8 cellular contexts compared by ENCODE assay signal in genomic region chr2:235669983-235670962, GRCh38.
DNase-seq lines count a peak whose midpoint lies in the region; ATAC-seq and TF ChIP-seq lines count a peak whose summit lies in the region.

No MANE protein-coding gene starts in this region.

- H3K27me3 ChIP-seq in mammary epithelial cell (ENCODE audit: insufficient read depth, low read length) (no peaks in the 10 kb centered on the region), skeletal muscle tissue (ENCODE audit: control insufficient read depth in 3 of 3, insufficient read depth in 3 of 3, low read length in 3 of 3) (peaks cover 0 to 6% (median 5%) of the 10 kb centered on the region in 3 donors)

- TF ChIP-seq CTCF in AG04449 (IDR thresholded peaks at IDR 0.05; ENCODE audit: insufficient read depth, low read length, missing control alignments) (peak; percentile 57), LNCAP (IDR thresholded peaks at IDR 0.05) (0 out of 2 replicates have a peak, but pooled peaks have one; percentile 20), mammary epithelial cell (conservative IDR thresholded peaks at IDR 0.05 in 1 of 2, IDR thresholded peaks at IDR 0.05 in 1 of 2; ENCODE audit: extremely low read depth in 1 of 2, insufficient read depth in 1 of 2, low read depth in 1 of 2, low read length in 2 of 2) (peak; percentile 23 to 48)

- no peak overlapping the region for H3K27ac ChIP-seq in mammary epithelial cell (ENCODE audit: insufficient read depth, low read depth, low read length)
- no peak overlapping the region for H3K27ac ChIP-seq in skeletal muscle tissue (ENCODE audit: low read depth, low read length)

- in situ Hi-C loops in mammary epithelial cell (cut with MboI; ENCODE audit: low sequenced_read_pairs in 2 of 2) = no loop called here

- H3K9me3 Mint-ChIP-seq in T-cell = no peaks in the 10 kb centered on the region

- dilution Hi-C loops in mammary epithelial cell (cut with HindIII; ENCODE audit: low sequenced_read_pairs) = no loop called here

- peak overlapping the region; percentile 55 for H3K4me3 ChIP-seq in AG04449 (ENCODE audit: low read depth, low read length)
- peak overlapping the region; percentile 16 to 58 (median 57) for H3K4me3 ChIP-seq in mammary epithelial cell (replicated peaks in 1 of 3; ENCODE audit: insufficient read depth in 1 of 3, low read depth in 2 of 3, low read length in 3 of 3)
- H3K4me3 ChIP-seq in skeletal muscle tissue (ENCODE audit: low read length in 3 of 3) = peak overlapping the region in 2 of 3 donors; percentile 65 to 74

- H3K27ac Mint-ChIP-seq in T-cell = no peak overlapping the region

- H3K36me3 ChIP-seq in mammary epithelial cell (ENCODE audit: insufficient read depth, low read length) (no peaks in the 10 kb centered on the region), skeletal muscle tissue (ENCODE audit: control insufficient read depth in 3 of 3, insufficient read depth in 3 of 3, low read length in 3 of 3) (no peaks in the 10 kb centered on the region)

- H3K9ac ChIP-seq in mammary epithelial cell (ENCODE audit: insufficient read depth, low read length) = peak overlapping the region; percentile 36
- peak overlapping the region in 1 of 3 donors; percentile 71 for H3K9ac ChIP-seq in skeletal muscle tissue (ENCODE audit: low read depth in 1 of 3, low read length in 3 of 3)

- no peak for ATAC-seq in T-cell (replicated peaks in 1 of 4)
- no peak for ATAC-seq in HG02588 (IDR thresholded peaks at IDR 0.05; ENCODE audit: unreplicated experiment)

- H2AFZ ChIP-seq in mammary epithelial cell (ENCODE audit: low read depth, low read length) = peak overlapping the region; percentile 53

- POLR2A ChIA-PET in AG04449 (lab: Yijun Ruan, JAX) = interaction anchor here (1.0 kb wide), 1 partner anchor 48 kb away, joined by 3 read pairs; no protein-coding TSS in a partner anchor
- POLR2A ChIA-PET in T-cell (lab: Charles Lee) = no interaction called here

- CTCF ChIA-PET in AG04449 (lab: Yijun Ruan, JAX) (interaction anchor here (0.7 to 9.9 kb wide), 6 partner anchors 35 to 92 kb away, joined by 3 to 106 read pairs (median 3); no protein-coding TSS in a partner anchor), mammary epithelial cell (lab: Charles Lee; ENCODE audit: low non-redundant PET) (no interaction called here), T-cell (lab: Charles Lee) (no interaction called here)

- peaks cover 0 to 23% (median 18%) of the 10 kb centered on the region in 3 donors for H3K4me1 Mint-ChIP-seq in T-cell

- H3K9me3 ChIP-seq in mammary epithelial cell (replicated peaks; ENCODE audit: insufficient read depth, low read length) = no peaks in the 10 kb centered on the region
- H3K9me3 ChIP-seq in skeletal muscle tissue (ENCODE audit: control insufficient read depth in 3 of 3, low read length in 3 of 3) = no peaks in the 10 kb centered on the region

- H3K4me3 Mint-ChIP-seq in T-cell = no peak overlapping the region

- intact Hi-C loops in mammary epithelial cell (cut with micrococcal nuclease) = loop anchor here (1.0 to 10.0 kb wide), 2 partner anchors 75 to 175 kb away; partner anchors contain the start of gene AGAP1

- H3K27me3 Mint-ChIP-seq in T-cell = peaks cover 53 to 55% of the 10 kb centered on the region in 2 donors

- 11% methylated on average over 45 of the region's 148 CpGs for WGBS in mammary epithelial cell (ENCODE audit: low coverage, missing lambda C conversion rate)

- DNase-seq in AG04449 (ENCODE audit: low read depth, low spot score) (no peak), mammary epithelial cell (peak; percentile 43), iPS-NIHi7 (ENCODE audit: extremely low spot score) (peak; percentile 61), T-cell (no peak), MV-4-11 (lab: John Stamatoyannopoulos, UW) (no peak)

- H3K4me1 ChIP-seq in mammary epithelial cell (ENCODE audit: insufficient read depth, low read length) (peaks cover 46% of the 10 kb centered on the region), skeletal muscle tissue (ENCODE audit: control insufficient read depth in 3 of 3, insufficient read depth in 3 of 3, low read length in 3 of 3) (peaks cover 17 to 22% (median 22%) of the 10 kb centered on the region in 3 donors)

- H4K20me1 ChIP-seq in mammary epithelial cell (ENCODE audit: insufficient read depth, low read length) = no peaks in the 10 kb centered on the region

- H3K36me3 Mint-ChIP-seq in T-cell = no peaks in the 10 kb centered on the region

- peak overlapping the region; percentile 96 for H3K4me2 ChIP-seq in mammary epithelial cell (ENCODE audit: insufficient read depth, low read depth, low read length)

- H3K79me2 ChIP-seq in mammary epithelial cell (ENCODE audit: insufficient read depth, low read length) = peaks cover 68% of the 10 kb centered on the region

- BruUV-seq in mammary epithelial cell (replicated peaks; lab: Mats Ljungman, UMichigan) = no TSS peak

Comparison
In these comparisons a context has a peak if more than half of its experiments do, and no peak if none do; other contexts are left out.
1. DNase-seq: peak in mammary epithelial cell (single experiment) and iPS-NIHi7 (single experiment); none in AG04449 (single experiment), T-cell (0 of 34) and MV-4-11 (single experiment).
2. Peak in every context shown above with its lines, with median percentiles within 50 percentile points of each other: H3K4me3 ChIP-seq and CTCF ChIP-seq.